18 cellular contexts compared by ENCODE assay signal in genomic region chr1:23953020-23953419, GRCh38. TPM values are rescaled to one million over a fixed set of nuclear protein-coding genes. Genes with fewer than 3 reads are reported as not detected.
"Had no signal": no experiment of that assay in that cellular context is flagged by ENCODE, and none has a peak within 500 bp of the region (broad histone marks: within the 10 kb centered on the region; RNA-seq: fewer than 3 reads in every experiment).

No MANE protein-coding gene starts in this region.

- H3K9me3 ChIP-seq: tibial nerve, vagina had no signal

- H3K27ac ChIP-seq: dorsolateral prefrontal cortex, neural progenitor cell, tibial nerve, vagina, VCaP had no signal

- H3K4me3 Mint-ChIP-seq: activated T-helper 17 cell treated with anti-CD3 and anti-CD28 coated beads, Interleukin-2, amount 50 U/mL, for 72 hours; endodermal cell; neural progenitor cell had no signal

- H3K4me3 ChIP-seq: dorsolateral prefrontal cortex, neural progenitor cell, tibial nerve, vagina had no signal

- H3K27ac Mint-ChIP-seq: activated T-helper 17 cell treated with anti-CD3 and anti-CD28 coated beads, Interleukin-2, amount 50 U/mL, for 72 hours; endodermal cell had no signal

- H3K27me3 ChIP-seq: neural progenitor cell, tibial nerve, vagina had no signal

- H3K27me3 Mint-ChIP-seq: activated T-helper 17 cell treated with anti-CD3 and anti-CD28 coated beads, Interleukin-2, amount 50 U/mL, for 72 hours; naive B cell had no signal

- ATAC-seq: activated T-helper 17 cell treated with anti-CD3 and anti-CD28 coated beads, Interleukin-2, amount 50 U/mL, for 72 hours; left lobe of liver had no signal

- H3K4me2 ChIP-seq: neural progenitor cell had no signal

- H3K4me1 ChIP-seq: neural progenitor cell, tibial nerve had no signal

- H3K9me3 Mint-ChIP-seq: activated T-helper 17 cell treated with anti-CD3 and anti-CD28 coated beads, Interleukin-2, amount 50 U/mL, for 72 hours; endodermal cell; naive B cell; neural progenitor cell had no signal

- H3K9ac ChIP-seq: neural progenitor cell had no signal

- DNase-seq: activated CD4-positive, alpha-beta T cell treated with anti-CD3 and anti-CD28 coated beads for 48 hours; activated naive CD4-positive, alpha-beta T cell treated with Interleukin-2 at 50 U/mL for 16 hours; anterior cingulate cortex; dorsolateral prefrontal cortex; endodermal cell; islet precursor cell; naive B cell; stimulated activated CD4-positive, alpha-beta T cell treated with anti-CD3 and anti-CD28 coated beads, Interleukin-1b, Interleukin-23, amount 100 ng/mL, for 48 hours; substantia nigra; T-helper 1 cell had no signal

- H3K36me3 Mint-ChIP-seq: naive B cell, neural progenitor cell had no signal

- H3K36me3 ChIP-seq: neural progenitor cell, tibial nerve, vagina had no signal

- H2AFZ ChIP-seq: neural progenitor cell had no signal

RNA-seq across cellular contexts. Expression of gene CNR2, which starts 39.9 kb away (rescaled TPM):
- total RNA-seq: endodermal cell, left lobe of liver, osteocyte, pulmonary artery endothelial cell, tibial nerve, vagina had no signal
